In genomic region chr6:106975699-106976032, GRCh38 we compare ENCODE assay signal across 1 cellular context.
TF ChIP-seq lines count a peak whose summit lies in the region.

No MANE protein-coding gene starts in this region.

TF ChIP-seq in IMR-90, 13 proteins besides CTCF, POLR2A, EP300 and RAD21 (continued from another document):
- TF ChIP-seq SMC3 (IDR thresholded peaks at IDR 0.05; ENCODE audit: low read depth, low read length) (no peak), RFX5 (IDR thresholded peaks at IDR 0.05; ENCODE audit: low read depth, low read length) (no peak), BHLHE40 (IDR thresholded peaks at IDR 0.05; ENCODE audit: low read depth, low read length) (no peak), ELK1 (IDR thresholded peaks at IDR 0.05; ENCODE audit: borderline replicate concordance, low read depth, low read length) (no peak), RCOR1 (IDR thresholded peaks at IDR 0.05; ENCODE audit: insufficient replicate concordance, low read length) (no peak), CEBPB (IDR thresholded peaks at IDR 0.05; ENCODE audit: low read depth, low read length) (no peak), FOS (IDR thresholded peaks at IDR 0.05; ENCODE audit: low read depth, low read length) (no peak)
